33 cellular contexts compared by ENCODE assay signal in genomic region chr2:217309056-217309455, GRCh38.
DNase-seq lines count a peak whose midpoint lies in the region; ATAC-seq and TF ChIP-seq lines count a peak whose summit lies in the region.
"Had no signal": no experiment of that assay in that cellular context is flagged by ENCODE, and none has a peak within 500 bp of the region (broad histone marks: within the 10 kb centered on the region; RNA-seq: fewer than 3 reads in every experiment).

No MANE protein-coding gene starts in this region.

- H3K23ac ChIP-seq in IMR-90 (ENCODE audit: low read depth, low read length), result no peak overlapping the region

- peaks cover 5% of the 10 kb centered on the region; the same call in 1 of the 2 replicates for H3K36me3 ChIP-seq in IMR-90 (ENCODE audit: control insufficient read depth, insufficient read depth, low read length)
- no peaks in the 10 kb centered on the region for H3K36me3 ChIP-seq in esophagus muscularis mucosa
- H3K36me3 ChIP-seq: BE2C; BLaER1; BLaER1 treated with 17β-estradiol and CSF1 and Interleukin-3, amounts not matched to agents 10 nM and 100 nM had no signal

- POLR2A ChIA-PET in IMR-90 (lab: Charles Lee; ENCODE audit: unreplicated experiment), result no interaction called here

- H4K5ac ChIP-seq in IMR-90 (ENCODE audit: low read depth, low read length), result no peak overlapping the region

- ATAC-seq in IMR-90 (ENCODE audit: low read depth) (no peak), GM18907 (IDR thresholded peaks at IDR 0.05; ENCODE audit: unreplicated experiment) (no peak)
- ATAC-seq: A549; CD8-positive, alpha-beta T cell had no signal

- no peaks in the 10 kb centered on the region for H3K27me3 ChIP-seq in IMR-90 (ENCODE audit: control insufficient read depth, insufficient read depth, low read length)
- H3K27me3 ChIP-seq in esophagus muscularis mucosa, result no peaks in the 10 kb centered on the region
- H3K27me3 ChIP-seq: BE2C, BLaER1 had no signal

- H3K4me3 ChIP-seq in IMR-90 (ENCODE audit: insufficient read depth, low read depth, low read length) (no peak overlapping the region), esophagus muscularis mucosa (no peak overlapping the region)
- H3K4me3 ChIP-seq: A549; BLaER1; BLaER1 treated with 17β-estradiol and CSF1 and Interleukin-3, amounts not matched to agents 10 nM and 100 nM had no signal

- no peaks in the 10 kb centered on the region for H3K79me1 ChIP-seq in IMR-90 (ENCODE audit: low read depth in 1 of 2, low read length in 2 of 2)

- H2BK5ac ChIP-seq in IMR-90 (ENCODE audit: low read depth, low read length, poor library complexity, severe bottlenecking), result no peak overlapping the region

- H3K4me1 ChIP-seq in IMR-90 (ENCODE audit: control insufficient read depth, insufficient read depth, low read length), result peaks cover 1% of the 10 kb centered on the region
- no peaks in the 10 kb centered on the region for H3K4me1 ChIP-seq in esophagus muscularis mucosa
- H3K4me1 ChIP-seq: BE2C had no signal

- no peak for TF ChIP-seq EP300 in esophagus muscularis mucosa (IDR thresholded peaks at IDR 0.05)

- H3K4ac ChIP-seq in IMR-90 (ENCODE audit: low read depth, low read length), result no peak overlapping the region

- BruUV-seq in IMR-90 (replicated peaks; lab: Mats Ljungman, UMichigan), result no TSS peak

- TF ChIP-seq CTCF in IMR-90 (conservative IDR thresholded peaks at IDR 0.05; ENCODE audit: low read depth, low read length) (no peak), esophagus muscularis mucosa (IDR thresholded peaks at IDR 0.05) (no peak)

- TF ChIP-seq RAD21 in IMR-90 (IDR thresholded peaks at IDR 0.05; ENCODE audit: low read length), result no peak

- in situ Hi-C loops in IMR-90 (cut with MboI; ENCODE audit: low sequenced_read_pairs), result no loop called here

- H2AFZ ChIP-seq in IMR-90 (replicated peaks; ENCODE audit: low read length, poor library complexity), result no peak overlapping the region

- dilution Hi-C loops in IMR-90 (cut with HindIII; ENCODE audit: low sequenced_read_pairs, unreplicated experiment), result no loop called here

- no peak overlapping the region for H2AK9ac ChIP-seq in IMR-90 (replicated peaks; ENCODE audit: low read depth, low read length, poor library complexity)

- 0 out of 4 replicates have a peak overlapping the region, but pooled peaks of 1 of the 2 experiments have one; percentile 5 for H4K8ac ChIP-seq in IMR-90 (ENCODE audit: low read depth in 2 of 2, low read length in 2 of 2)

- TF ChIP-seq POLR2A in IMR-90 (IDR thresholded peaks at IDR 0.05; ENCODE audit: low read depth, low read length), result no peak
- no peak for TF ChIP-seq POLR2A in esophagus muscularis mucosa (IDR thresholded peaks at IDR 0.05; ENCODE audit: low read depth)

- CTCF ChIA-PET in IMR-90 (lab: Yijun Ruan, JAX), result interaction anchor here (0.6 kb wide), 1 partner anchor 207 kb away, joined by 3 read pairs; no protein-coding TSS in a partner anchor

- H4K91ac ChIP-seq in IMR-90 (ENCODE audit: insufficient read depth, low read depth, low read length), result no peak overlapping the region

- H3K56ac ChIP-seq in IMR-90 (ENCODE audit: extremely low read depth, insufficient read depth, low read length), result no peak overlapping the region

- H2BK15ac ChIP-seq in IMR-90 (ENCODE audit: low read depth, low read length), result no peak overlapping the region

- no peak overlapping the region for H3K18ac ChIP-seq in IMR-90 (ENCODE audit: low read depth, low read length)

- H3K9ac ChIP-seq in IMR-90 (ENCODE audit: low read depth, low read length), result no peak overlapping the region
- H3K9ac ChIP-seq: BLaER1; BLaER1 treated with 17β-estradiol and CSF1 and Interleukin-3, amounts not matched to agents 10 nM and 100 nM had no signal

- H3K9me1 ChIP-seq in IMR-90 (ENCODE audit: insufficient read depth, low read length), result no peaks in the 10 kb centered on the region

- H2BK120ac ChIP-seq in IMR-90 (ENCODE audit: low read depth, low read length), result no peak overlapping the region

- H3K4me2 ChIP-seq in IMR-90 (ENCODE audit: low read depth, low read length), result no peak overlapping the region
- H3K4me2 ChIP-seq: A549; BLaER1; BLaER1 treated with 17β-estradiol and CSF1 and Interleukin-3, amounts not matched to agents 10 nM and 100 nM had no signal

- no peaks in the 10 kb centered on the region for H4K20me1 ChIP-seq in IMR-90 (ENCODE audit: insufficient read depth, low read length)
- H4K20me1 ChIP-seq: BLaER1 had no signal

- H2BK20ac ChIP-seq in IMR-90 (ENCODE audit: low read depth, low read length), result no peak overlapping the region

- no peak overlapping the region for H3K27ac ChIP-seq in IMR-90 (ENCODE audit: insufficient read depth, low read length)
- H3K27ac ChIP-seq in esophagus muscularis mucosa (replicated peaks in 1 of 4), result no peak overlapping the region
- H3K27ac ChIP-seq: 22Rv1; A549; BLaER1; BLaER1 treated with 17β-estradiol and CSF1 and Interleukin-3, amounts not matched to agents 10 nM and 100 nM; C4-2B had no signal

- H3K9me3 ChIP-seq in IMR-90 (ENCODE audit: control insufficient read depth, insufficient read depth, low read length) (no peaks in the 10 kb centered on the region), esophagus muscularis mucosa (no peaks in the 10 kb centered on the region)
- H3K9me3 ChIP-seq: A549, BE2C, Caco-2 had no signal

- DNase-seq in COLO668 (lab: John Stamatoyannopoulos, UW; ENCODE audit: unreplicated experiment), result peak; percentile 15
- no peak for DNase-seq in IMR-90
- DNase-seq in esophagus muscularis mucosa (ENCODE audit: extremely low spot score), result peak; percentile 72
- peak; percentile 72 for DNase-seq in myocyte (ENCODE audit: low read depth)
- DNase-seq in NCI-H1436 treated with DMSO at 0.1 percent for 48 hours (lab: John Stamatoyannopoulos, UW), result no peak
- no peak for DNase-seq in islet precursor cell
- DNase-seq in NCI-H345 treated with DMSO at 0.1 percent for 48 hours (lab: John Stamatoyannopoulos, UW; ENCODE audit: unreplicated experiment), result no peak
- DNase-seq: 8988T; ACHN; AML-193; BE2C; C1 segment of cervical spinal cord; Caco-2; Calu3; CD4-positive, alpha-beta memory T cell; CD4-positive, alpha-beta T cell; CD4-positive, CD25-positive, alpha-beta regulatory T cell; CD8-positive, alpha-beta memory T cell; CD8-positive, alpha-beta T cell; COR-L47; DMS 273 treated with DMSO at 0.1 percent for 48 hours; DMS153; DMS53; DMS79; DMS79 treated with DMSO at 0.1 percent for 48 hours; DND-41; EL had no signal

- intact Hi-C loops in IMR-90 (cut with micrococcal nuclease), result no loop called here
- intact Hi-C loops in esophagus muscularis mucosa (cut with DNase I), result no loop called here

- no peak overlapping the region for H3K14ac ChIP-seq in IMR-90 (replicated peaks; ENCODE audit: low read depth, low read length)

- no CpG with 5 or more reads among the region's 4 CpGs for WGBS in IMR-90 (ENCODE audit: extremely low coverage in 2 of 2, insufficient read length in 1 of 2), 2 experiments
- 90% methylated on average over 4 of the region's 4 CpGs for WGBS in esophagus muscularis mucosa

- 0 out of 2 replicates have a peak overlapping the region, but pooled peaks have one; percentile 21 for H2AK5ac ChIP-seq in IMR-90 (ENCODE audit: low read depth, low read length)

TF ChIP-seq in IMR-90, 13 proteins besides CTCF, POLR2A, EP300 and RAD21:
- TF ChIP-seq, protein P1, sequence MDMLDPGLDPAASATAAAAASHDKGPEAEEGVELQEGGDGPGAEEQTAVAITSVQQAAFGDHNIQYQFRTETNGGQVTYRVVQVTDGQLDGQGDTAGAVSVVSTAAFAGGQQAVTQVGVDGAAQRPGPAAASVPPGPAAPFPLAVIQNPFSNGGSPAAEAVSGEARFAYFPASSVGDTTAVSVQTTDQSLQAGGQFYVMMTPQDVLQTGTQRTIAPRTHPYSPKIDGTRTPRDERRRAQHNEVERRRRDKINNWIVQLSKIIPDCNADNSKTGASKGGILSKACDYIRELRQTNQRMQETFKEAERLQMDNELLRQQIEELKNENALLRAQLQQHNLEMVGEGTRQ (IDR thresholded peaks at IDR 0.05; ENCODE audit: low read depth, low read length), result no peak
- TF ChIP-seq SMC3 (IDR thresholded peaks at IDR 0.05; ENCODE audit: low read depth, low read length), result no peak
- no peak for TF ChIP-seq MAZ (IDR thresholded peaks at IDR 0.05; ENCODE audit: borderline replicate concordance, low read depth, low read length)
- TF ChIP-seq RCOR1 (IDR thresholded peaks at IDR 0.05; ENCODE audit: insufficient replicate concordance, low read length), result no peak
- TF ChIP-seq MAFK (IDR thresholded peaks at IDR 0.05; ENCODE audit: low read depth, low read length), result no peak
- no peak for TF ChIP-seq CEBPB (IDR thresholded peaks at IDR 0.05; ENCODE audit: low read depth, low read length)
- TF ChIP-seq MXI1 (IDR thresholded peaks at IDR 0.05; ENCODE audit: borderline replicate concordance, low read depth, low read length), result no peak
- no peak for TF ChIP-seq NFE2L2 (IDR thresholded peaks at IDR 0.05; ENCODE audit: low read depth, low read length)
- TF ChIP-seq FOS (IDR thresholded peaks at IDR 0.05; ENCODE audit: low read depth, low read length), result no peak
- TF ChIP-seq BHLHE40 (IDR thresholded peaks at IDR 0.05; ENCODE audit: low read depth, low read length), result no peak
- TF ChIP-seq CHD1 (IDR thresholded peaks at IDR 0.05; ENCODE audit: low read depth, low read length), result no peak
- TF ChIP-seq, protein P2, sequence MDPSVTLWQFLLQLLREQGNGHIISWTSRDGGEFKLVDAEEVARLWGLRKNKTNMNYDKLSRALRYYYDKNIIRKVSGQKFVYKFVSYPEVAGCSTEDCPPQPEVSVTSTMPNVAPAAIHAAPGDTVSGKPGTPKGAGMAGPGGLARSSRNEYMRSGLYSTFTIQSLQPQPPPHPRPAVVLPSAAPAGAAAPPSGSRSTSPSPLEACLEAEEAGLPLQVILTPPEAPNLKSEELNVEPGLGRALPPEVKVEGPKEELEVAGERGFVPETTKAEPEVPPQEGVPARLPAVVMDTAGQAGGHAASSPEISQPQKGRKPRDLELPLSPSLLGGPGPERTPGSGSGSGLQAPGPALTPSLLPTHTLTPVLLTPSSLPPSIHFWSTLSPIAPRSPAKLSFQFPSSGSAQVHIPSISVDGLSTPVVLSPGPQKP (IDR thresholded peaks at IDR 0.05; ENCODE audit: borderline replicate concordance, low read depth, low read length), result no peak
- TF ChIP-seq RFX5 (IDR thresholded peaks at IDR 0.05; ENCODE audit: low read depth, low read length), result no peak

Comparison
In these comparisons a context has a peak if more than half of its experiments do, and no peak if none do; other contexts are left out.
1. DNase-seq: peak in COLO668 (single experiment), esophagus muscularis mucosa (single experiment) and myocyte (single experiment); none in IMR-90 (single experiment), NCI-H1436 treated with DMSO at 0.1 percent for 48 hours (single experiment), islet precursor cell (single experiment) and NCI-H345 treated with DMSO at 0.1 percent for 48 hours (single experiment).